In genomic region chr3:57154470-57154869, GRCh38 we compare ENCODE assay signal across 22 cellular contexts. TPM values are rescaled to one million over a fixed set of nuclear protein-coding genes. Genes with fewer than 3 reads are reported as not detected.
"Had no signal": no experiment of that assay in that cellular context is flagged by ENCODE, and none has a peak within 500 bp of the region (broad histone marks: within the 10 kb centered on the region; RNA-seq: fewer than 3 reads in every experiment).

No MANE protein-coding gene starts in this region.

- H3K9me3 ChIP-seq: left ventricle myocardium inferior, stomach, suprapubic skin, upper lobe of left lung had no signal

- H3K27ac Mint-ChIP-seq: activated CD4-positive, alpha-beta memory T cell treated with anti-CD3 and anti-CD28 coated beads for 36 hours; activated naive CD4-positive, alpha-beta T cell treated with anti-CD3 and anti-CD28 coated beads for 36 hours; activated T-cell treated with anti-CD3 and anti-CD28 coated beads, Interleukin-2, amount 50 U/mL, for 72 hours; stimulated activated memory B cell treated with anti-CD40 and anti-IgM and Interleukin-4, amounts not matched to agents 10 μg/mL and 1 μg/mL and 100 μg/mL, for 72 hours; T-helper 17 cell had no signal

- H3K27ac ChIP-seq: hepatocyte, left ventricle myocardium inferior, stomach, suprapubic skin, upper lobe of left lung had no signal

- H3K4me2 ChIP-seq: hepatocyte, smooth muscle cell had no signal

- H2AFZ ChIP-seq: hepatocyte had no signal

- H3K9me3 Mint-ChIP-seq: activated CD4-positive, alpha-beta memory T cell treated with anti-CD3 and anti-CD28 coated beads for 36 hours; activated naive CD4-positive, alpha-beta T cell treated with anti-CD3 and anti-CD28 coated beads for 36 hours; activated T-cell treated with anti-CD3 and anti-CD28 coated beads, Interleukin-2, amount 50 U/mL, for 72 hours; stimulated activated memory B cell treated with anti-CD40 and anti-IgM and Interleukin-4, amounts not matched to agents 10 μg/mL and 1 μg/mL and 100 μg/mL, for 72 hours had no signal

- H3K4me3 Mint-ChIP-seq: activated CD4-positive, alpha-beta memory T cell treated with anti-CD3 and anti-CD28 coated beads for 36 hours; activated naive CD4-positive, alpha-beta T cell treated with anti-CD3 and anti-CD28 coated beads for 36 hours; activated T-cell treated with anti-CD3 and anti-CD28 coated beads, Interleukin-2, amount 50 U/mL, for 72 hours; stimulated activated memory B cell treated with anti-CD40 and anti-IgM and Interleukin-4, amounts not matched to agents 10 μg/mL and 1 μg/mL and 100 μg/mL, for 72 hours; T-helper 17 cell had no signal

- H3K4me3 ChIP-seq: hepatocyte, left ventricle myocardium inferior, smooth muscle cell, stomach, suprapubic skin, upper lobe of left lung had no signal

- H3K27me3 ChIP-seq: hepatocyte, stomach, suprapubic skin, upper lobe of left lung had no signal

- ATAC-seq: activated T-cell treated with anti-CD3 and anti-CD28 coated beads, Interleukin-2, amount 50 U/mL, for 72 hours; sciatic nerve; stimulated activated memory B cell treated with anti-CD40 and anti-IgM and Interleukin-4, amounts not matched to agents 10 μg/mL and 1 μg/mL and 100 μg/mL, for 72 hours; T-helper 17 cell had no signal

- H3K36me3 ChIP-seq: left ventricle myocardium inferior, stomach, suprapubic skin, upper lobe of left lung had no signal

- H3K36me3 Mint-ChIP-seq: activated CD4-positive, alpha-beta memory T cell treated with anti-CD3 and anti-CD28 coated beads for 36 hours; stimulated activated memory B cell treated with anti-CD40 and anti-IgM and Interleukin-4, amounts not matched to agents 10 μg/mL and 1 μg/mL and 100 μg/mL, for 72 hours had no signal

- DNase-seq: activated CD4-positive, alpha-beta memory T cell treated with anti-CD3 and anti-CD28 coated beads for 36 hours; activated CD4-positive, alpha-beta T cell treated with anti-CD3 and anti-CD28 coated beads for 4 hours; activated CD4-positive, CD25-positive, alpha-beta regulatory T cell; activated effector memory CD4-positive, alpha-beta T cell treated with Interleukin-2 at 50 U/mL for 16 hours; activated naive CD4-positive, alpha-beta T cell treated with anti-CD3 and anti-CD28 coated beads for 36 hours; activated T-cell treated with anti-CD3 and anti-CD28 coated beads, Interleukin-2, amount 50 U/mL, for 72 hours; dermis blood vessel endothelial cell; effector CD8-positive, alpha-beta T cell; glutamatergic neuron; kidney glomerular epithelial cell; left ventricle myocardium inferior; stimulated activated CD4-positive, alpha-beta T cell treated with anti-CD3 and anti-CD28 coated beads, Interleukin-15, amount 100 ng/mL, for 24 hours; stomach; SW 1271; T-helper 17 cell; upper lobe of left lung had no signal

RNA-seq across cellular contexts. Expression of gene IL17RD, which starts 10.7 kb away (rescaled TPM):
- total RNA-seq: T-helper 17 cell had no signal

RNA-seq across cellular contexts. Expression of gene HESX1, which starts 45.3 kb away (rescaled TPM):
- total RNA-seq: frontal cortex had no signal
- polyA plus RNA-seq: smooth muscle cell had no signal
